ENCODE assay signal across 15 cellular contexts in the genomic region with DNA sequence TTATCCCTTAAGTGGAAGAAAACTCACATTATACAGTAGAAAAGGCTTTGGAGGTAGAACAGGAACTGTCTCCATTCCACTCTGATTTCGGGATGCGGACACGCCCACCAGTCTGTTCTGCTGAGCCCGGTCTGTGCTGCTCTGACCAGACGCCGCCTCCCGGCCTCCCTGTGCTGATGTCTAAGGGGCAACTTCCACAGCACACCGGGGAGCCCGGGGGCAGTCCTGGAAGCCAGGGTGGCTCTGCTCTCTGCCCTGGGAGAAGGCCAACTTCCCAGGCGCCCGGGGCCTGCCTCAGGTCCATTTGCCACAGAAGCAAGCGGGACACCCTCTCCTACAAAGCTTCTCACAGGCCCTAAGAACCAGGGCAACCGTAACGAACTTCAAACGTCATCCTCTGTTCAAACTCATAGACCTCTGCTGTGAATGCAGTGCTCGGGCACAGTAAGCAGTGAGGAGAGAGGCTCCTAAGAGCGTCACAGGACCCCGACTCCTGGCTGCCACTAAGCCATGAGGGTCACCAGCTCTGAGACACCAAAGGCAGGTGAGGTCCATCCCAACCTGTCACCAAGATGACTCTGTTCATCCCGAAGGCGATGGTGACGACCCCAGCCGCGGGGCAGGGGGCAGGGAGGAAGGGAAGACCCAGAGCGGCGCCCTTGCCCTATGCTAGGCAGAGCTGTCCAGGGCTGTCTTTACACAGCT.
"Had no signal": no experiment of that assay in that cellular context is flagged by ENCODE, and none has a peak within 500 bp of the region (broad histone marks: within the 10 kb centered on the region; RNA-seq: fewer than 3 reads in every experiment).

No MANE protein-coding gene starts in this region.

- H3K27ac ChIP-seq: dorsolateral prefrontal cortex, ovary, thyroid gland had no signal

- DNase-seq: activated CD4-positive, alpha-beta T cell treated with anti-CD3 and anti-CD28 coated beads, Interleukin-2, amount 10 ng/mL, durations not matched to agents 7 days and 5 days; activated CD8-positive, alpha-beta memory T cell treated with anti-CD3 and anti-CD28 coated beads for 24 hours; activated naive CD4-positive, alpha-beta T cell treated with anti-CD3 and anti-CD28 coated beads for 36 hours; activated naive CD8-positive, alpha-beta T cell treated with anti-CD3 and anti-CD28 coated beads, Interleukin-2, amount 50 U/mL, for 24 hours; activated T-cell treated with anti-CD3 and anti-CD28 coated beads for 4 hours; aorta; erythroblast; left colon; midbrain; thyroid gland had no signal

- H3K27ac Mint-ChIP-seq: activated naive CD4-positive, alpha-beta T cell treated with anti-CD3 and anti-CD28 coated beads for 36 hours; activated naive CD8-positive, alpha-beta T cell treated with anti-CD3 and anti-CD28 coated beads, Interleukin-2, amount 50 U/mL, for 24 hours; activated T-helper 2 cell treated with anti-CD3 and anti-CD28 coated beads, Interferon-gamma antibody, Interleukin-2, Interleukin-4, amounts not matched to agents 10 μg/mL and 5 μg/mL and 100 μg/mL, durations not matched to agents 14 hours and 24 hours and 36 hours had no signal

- ATAC-seq: activated naive CD8-positive, alpha-beta T cell treated with anti-CD3 and anti-CD28 coated beads, Interleukin-2, amount 50 U/mL, for 24 hours; left colon; sciatic nerve had no signal

- H3K4me3 ChIP-seq: dorsolateral prefrontal cortex, lung, ovary, thyroid gland had no signal

- H3K27me3 Mint-ChIP-seq: activated CD4-positive, alpha-beta T cell treated with anti-CD3 and anti-CD28 coated beads, Interleukin-2, amount 10 ng/mL, durations not matched to agents 7 days and 5 days; activated naive CD8-positive, alpha-beta T cell treated with anti-CD3 and anti-CD28 coated beads, Interleukin-2, amount 50 U/mL, for 24 hours had no signal

- H3K9me3 Mint-ChIP-seq: activated CD4-positive, alpha-beta T cell treated with anti-CD3 and anti-CD28 coated beads, Interleukin-2, amount 10 ng/mL, durations not matched to agents 7 days and 5 days; activated naive CD4-positive, alpha-beta T cell treated with anti-CD3 and anti-CD28 coated beads for 36 hours; activated naive CD8-positive, alpha-beta T cell treated with anti-CD3 and anti-CD28 coated beads, Interleukin-2, amount 50 U/mL, for 24 hours; activated T-helper 2 cell treated with anti-CD3 and anti-CD28 coated beads, Interferon-gamma antibody, Interleukin-2, Interleukin-4, amounts not matched to agents 10 μg/mL and 5 μg/mL and 100 μg/mL, durations not matched to agents 14 hours and 24 hours and 36 hours had no signal

- H3K27me3 ChIP-seq: dorsolateral prefrontal cortex, ovary, thyroid gland had no signal

- H3K36me3 ChIP-seq: ovary, thyroid gland had no signal

- H3K4me3 Mint-ChIP-seq: activated CD4-positive, alpha-beta T cell treated with anti-CD3 and anti-CD28 coated beads, Interleukin-2, amount 10 ng/mL, durations not matched to agents 7 days and 5 days; activated naive CD4-positive, alpha-beta T cell treated with anti-CD3 and anti-CD28 coated beads for 36 hours; activated naive CD8-positive, alpha-beta T cell treated with anti-CD3 and anti-CD28 coated beads, Interleukin-2, amount 50 U/mL, for 24 hours had no signal

- H3K9me3 ChIP-seq: ovary, thyroid gland had no signal
